9 cellular contexts compared by ENCODE assay signal in the genomic region with DNA sequence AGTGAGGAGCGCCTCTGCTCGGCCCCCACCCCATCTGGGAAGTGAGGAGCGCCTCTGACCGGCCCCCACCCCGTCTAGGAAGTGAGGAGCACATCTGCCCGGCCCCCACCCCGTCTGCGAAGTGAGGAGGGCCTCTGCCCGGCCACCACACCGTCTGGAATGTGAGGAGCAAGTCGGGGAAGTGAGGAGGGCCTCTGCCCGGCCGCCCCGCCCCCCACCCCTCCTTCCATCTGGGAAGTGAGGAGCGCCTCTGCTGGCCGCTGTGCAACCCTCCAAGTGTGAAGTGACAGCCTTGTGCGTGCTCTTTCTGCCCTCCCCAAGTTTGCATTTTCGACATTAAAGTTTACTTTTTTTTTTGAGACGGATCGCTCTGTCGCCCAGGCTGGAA. TPM values are rescaled to one million over a fixed set of nuclear protein-coding genes. Genes with fewer than 3 reads are reported as not detected.
DNase-seq lines count a peak whose midpoint lies in the region; ATAC-seq, FAIRE-seq and TF ChIP-seq lines count a peak whose summit lies in the region.
"Had no signal": no experiment of that assay in that cellular context is flagged by ENCODE, and none has a peak within 500 bp of the region (broad histone marks: within the 10 kb centered on the region; RNA-seq: fewer than 3 reads in every experiment).

No MANE protein-coding gene starts in this region.

- no peaks in the 10 kb centered on the region for H3K36me3 ChIP-seq in breast epithelium
- H3K36me3 ChIP-seq in colonic mucosa: no peaks in the 10 kb centered on the region

- POLR2A ChIA-PET in MCF 10A (lab: Yijun Ruan, JAX): no interaction called here

- TF ChIP-seq POLR2A in breast epithelium (IDR thresholded peaks at IDR 0.05): no peak

- H3K27ac ChIP-seq in breast epithelium: no peak overlapping the region
- no peak overlapping the region for H3K27ac ChIP-seq in colonic mucosa
- H3K27ac ChIP-seq: BLaER1 treated with 17β-estradiol and CSF1 and Interleukin-3, amounts not matched to agents 10 nM and 100 nM had no signal

- no TSS peak for BruUV-seq in MCF 10A (replicated peaks; lab: Mats Ljungman, UMichigan)

- H3K27me3 Mint-ChIP-seq in MCF 10A (ENCODE audit: insufficient read depth, unreplicated experiment): no peaks in the 10 kb centered on the region
- H3K27me3 Mint-ChIP-seq in type B pancreatic cell: no peaks in the 10 kb centered on the region

- no peaks in the 10 kb centered on the region for H3K9me3 ChIP-seq in breast epithelium
- no peaks in the 10 kb centered on the region for H3K9me3 ChIP-seq in colonic mucosa

- no peak for DNase-seq in breast epithelium (ENCODE audit: low spot score in 2 of 2)
- no peak for DNase-seq in MCF 10A (ENCODE audit: unreplicated experiment)
- peak; percentile 42 for DNase-seq in colonic mucosa
- peak; percentile 36 to 60 for DNase-seq in left colon
- no peak for DNase-seq in type B pancreatic cell (ENCODE audit: extremely low spot score, unreplicated experiment)
- DNase-seq in RCC 7860 (ENCODE audit: low spot score): no peak
- DNase-seq in DMS 273 treated with DMSO at 0.1 percent for 48 hours (lab: John Stamatoyannopoulos, UW): no peak

- peaks cover 15% of the 10 kb centered on the region for H3K4me1 Mint-ChIP-seq in MCF 10A (ENCODE audit: insufficient read depth, unreplicated experiment)
- peaks cover 8% of the 10 kb centered on the region for H3K4me1 Mint-ChIP-seq in type B pancreatic cell (ENCODE audit: unreplicated experiment)

- H3K36me3 Mint-ChIP-seq in MCF 10A (ENCODE audit: insufficient read depth, unreplicated experiment) (peaks cover 11% of the 10 kb centered on the region), type B pancreatic cell (peaks cover 8% of the 10 kb centered on the region)

- H3K9ac ChIP-seq in colonic mucosa (ENCODE audit: low read depth in 2 of 2, low read length in 2 of 2): no peak overlapping the region
- H3K9ac ChIP-seq: BLaER1 treated with 17β-estradiol and CSF1 and Interleukin-3, amounts not matched to agents 10 nM and 100 nM had no signal

- H3K9me3 Mint-ChIP-seq in MCF 10A (ENCODE audit: unreplicated experiment): no peaks in the 10 kb centered on the region
- H3K9me3 Mint-ChIP-seq in type B pancreatic cell: no peaks in the 10 kb centered on the region

- H3K4me3 Mint-ChIP-seq in MCF 10A (ENCODE audit: unreplicated experiment) (no peak overlapping the region), type B pancreatic cell (peak overlapping the region; percentile 79)

- H3K4me3 ChIP-seq in breast epithelium: peak overlapping the region in 2 of 3 donors; percentile 29 to 52
- H3K4me3 ChIP-seq in colonic mucosa: peak overlapping the region; percentile 7
- H3K4me3 ChIP-seq: BLaER1 treated with 17β-estradiol and CSF1 and Interleukin-3, amounts not matched to agents 10 nM and 100 nM had no signal

- no peaks in the 10 kb centered on the region for H3K4me1 ChIP-seq in breast epithelium
- H3K4me1 ChIP-seq in colonic mucosa: no peaks in the 10 kb centered on the region

- no peak overlapping the region for H3K27ac Mint-ChIP-seq in MCF 10A (ENCODE audit: low read depth, unreplicated experiment)
- no peak overlapping the region for H3K27ac Mint-ChIP-seq in type B pancreatic cell

- CTCF ChIA-PET in MCF 10A (lab: Yijun Ruan, JAX): no interaction called here

- ATAC-seq in left colon (no peak), GM21526 (IDR thresholded peaks at IDR 0.05; ENCODE audit: low FRiP score, unreplicated experiment) (no peak)

- H3K27me3 ChIP-seq in breast epithelium: no peaks in the 10 kb centered on the region
- H3K27me3 ChIP-seq in colonic mucosa: no peaks in the 10 kb centered on the region
- H3K27me3 ChIP-seq: BLaER1 treated with 17β-estradiol and CSF1 and Interleukin-3, amounts not matched to agents 10 nM and 100 nM had no signal

- FAIRE-seq in RCC 7860 (lab: Jason Lieb, UNC): no peak

- TF ChIP-seq CTCF in breast epithelium (IDR thresholded peaks at IDR 0.05) (peak in 1 of 3 donors; percentile 16), MCF 10A (IDR thresholded peaks at IDR 0.05; ENCODE audit: unreplicated experiment) (no peak), colonic mucosa (IDR thresholded peaks at IDR 0.05) (no peak), type B pancreatic cell (conservative IDR thresholded peaks at IDR 0.05) (peak; percentile 59)

- intact Hi-C loops in breast epithelium (cut with DNase I; ENCODE audit: low total_unique reads): no loop called here
- intact Hi-C loops in MCF 10A (cut with micrococcal nuclease): no loop called here
- intact Hi-C loops in colonic mucosa (cut with DNase I): loop anchor here (10.0 kb wide), 1 partner anchor 543 kb away; no protein-coding TSS in a partner anchor
- intact Hi-C loops in left colon (cut with DNase I, micrococcal nuclease): no loop called here

RNA-seq across cellular contexts. Expression of a gene that starts 5.1 kb away (rescaled TPM):
- total RNA-seq in breast epithelium (100 to 1,000 TPM in 1 of 3 donors, 10 to 100 TPM in 2; 41.1 to 133 (median 87.2) TPM), MCF 10A (2022) (68.1 and 83.9 TPM in 2 replicates), colonic mucosa (10 to 100 TPM; 28.5 to 30.1 TPM), left colon (10 to 100 TPM; 31.1 to 32.9 TPM), type B pancreatic cell (ENCODE audit: low replicate concordance) (49.1 and 51.3 TPM in 2 replicates)

Comparison
In these comparisons a context has a peak if more than half of its experiments do, and no peak if none do; other contexts are left out.
1. DNase-seq: peak in colonic mucosa (single experiment) and left colon (2 of 2); none in breast epithelium (0 of 2), MCF 10A (single experiment), type B pancreatic cell (single experiment), RCC 7860 (single experiment) and DMS 273 treated with DMSO at 0.1 percent for 48 hours (single experiment).